ENCODE assay signal across 1 cellular context in genomic region chr14:61766136-61766535, GRCh38.
TF ChIP-seq lines count a peak whose summit lies in the region.

No MANE protein-coding gene starts in this region.

TF ChIP-seq in GM23338, 12 proteins besides CTCF, POLR2A, EP300 and RAD21 (continued from another document):
- TF ChIP-seq ZNF462 (CRISPR knock-in tag; IDR thresholded peaks at IDR 0.05) (no peak), ZNF114 (CRISPR knock-in tag; IDR thresholded peaks at IDR 0.05) (no peak), NANOG (IDR thresholded peaks at IDR 0.05; ENCODE audit: borderline replicate concordance) (no peak), EZH2phosphoT487 (IDR thresholded peaks at IDR 0.05; ENCODE audit: unreplicated experiment) (no peak)
